ENCODE assay signal across 12 cellular contexts in the genomic region with DNA sequence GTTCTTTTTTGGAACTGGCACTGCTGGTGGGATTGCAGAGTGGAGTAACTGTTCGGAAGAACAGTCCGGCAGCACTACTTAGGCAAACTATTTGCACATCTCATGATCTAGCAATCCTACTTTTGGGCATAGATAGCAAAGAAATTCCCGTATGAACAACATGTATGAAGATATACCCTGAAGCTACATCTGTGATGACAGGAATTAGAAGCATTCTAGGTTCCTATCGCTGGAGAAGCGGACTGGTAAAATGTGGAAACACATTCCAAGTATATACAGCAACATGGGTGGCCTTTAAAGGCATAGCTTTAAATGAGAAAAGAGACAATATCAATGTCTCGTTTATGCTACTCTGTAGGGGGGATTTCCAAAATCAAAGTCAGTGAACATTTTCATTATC. TPM values are rescaled to one million over a fixed set of nuclear protein-coding genes. Genes with fewer than 3 reads are reported as not detected.
DNase-seq lines count a peak whose midpoint lies in the region; ATAC-seq, FAIRE-seq and TF ChIP-seq lines count a peak whose summit lies in the region.
"Had no signal": no experiment of that assay in that cellular context is flagged by ENCODE, and none has a peak within 500 bp of the region (broad histone marks: within the 10 kb centered on the region; RNA-seq: fewer than 3 reads in every experiment).

No MANE protein-coding gene starts in this region.

- CTCF ChIA-PET in K562 (lab: Yijun Ruan, JAX; ENCODE audit: low intra/inter-chr PET ratio): interaction anchor here (1.7 to 2.4 kb wide), 2 partner anchors 210 to 258 kb away, joined by 7 to 10 read pairs; no protein-coding TSS in a partner anchor

- peaks cover 59% of the 10 kb centered on the region for H3K36me3 Mint-ChIP-seq in GM23338 (ENCODE audit: low read depth)
- peaks cover 21% of the 10 kb centered on the region for H3K36me3 Mint-ChIP-seq in endothelial cell (ENCODE audit: low read depth, unreplicated experiment)

- H3K4me2 ChIP-seq in GM23338 (peak overlapping the region; percentile 56), K562 (ENCODE audit: insufficient read depth, low read length) (peak overlapping the region; percentile 83)

- 59% methylated on average over 6 of the region's 6 CpGs for WGBS in K562 (ENCODE audit: insufficient coverage, low coverage, missing lambda C conversion rate)
- WGBS in body of pancreas, 2 donors: 42 to 44% methylated on average over 6 of the region's 6 CpGs
- 69 to 72% methylated on average over 6 of the region's 6 CpGs for WGBS in thyroid gland, 2 donors

- H3K36me3 ChIP-seq in ACC112 (ENCODE audit: insufficient read depth, low read length) (peaks cover 13% of the 10 kb centered on the region), GM23338 (ENCODE audit: insufficient read depth) (peaks cover 35% of the 10 kb centered on the region), K562 (ENCODE audit: control insufficient read depth, insufficient read depth, low read length) (peaks cover 57% of the 10 kb centered on the region), mucosa of rectum (ENCODE audit: control insufficient read depth in 2 of 2, insufficient read depth in 2 of 2, low read length in 2 of 2) (peaks cover 21 to 23% of the 10 kb centered on the region in 2 donors), body of pancreas (replicated peaks in 1 of 2; ENCODE audit: insufficient read depth in 1 of 2, low read depth in 2 of 2) (peaks cover 0 to 18% of the 10 kb centered on the region in 2 donors), thyroid gland (peaks cover 15 to 17% of the 10 kb centered on the region in 2 donors)

- no peak for FAIRE-seq in K562 (lab: Jason Lieb, UNC)
- FAIRE-seq: TTC549 had no signal

- H3K27me3 Mint-ChIP-seq in GM23338 (ENCODE audit: insufficient read depth, low read depth, poor library complexity) (peaks cover 2% of the 10 kb centered on the region), endothelial cell (ENCODE audit: unreplicated experiment) (peaks cover 7% of the 10 kb centered on the region)

- BruUV-seq in K562 (replicated peaks; lab: Mats Ljungman, UMichigan): no TSS peak

- no peak for TF ChIP-seq EP300 in K562 (IDR thresholded peaks at IDR 0.05; ENCODE audit: low read length)

- H3K9me2 ChIP-seq in GM23338 (ENCODE audit: insufficient read depth): no peaks in the 10 kb centered on the region

- TF ChIP-seq CTCF in GM23338 (conservative IDR thresholded peaks at IDR 0.05; ENCODE audit: low read depth in 2 of 2): no peak
- TF ChIP-seq CTCF in K562 (IDR thresholded peaks at IDR 0.05 in 2 of 3, conservative IDR thresholded peaks at IDR 0.05 in 1 of 3; ENCODE audit: insufficient read depth in 2 of 3, low read depth in 1 of 3, low read length in 3 of 3): no peak
- TF ChIP-seq CTCF in body of pancreas (IDR thresholded peaks at IDR 0.05): no peak
- no peak for TF ChIP-seq CTCF in thyroid gland (IDR thresholded peaks at IDR 0.05)
- TF ChIP-seq CTCF in endothelial cell (IDR thresholded peaks at IDR 0.05; ENCODE audit: unreplicated experiment): no peak

- no peaks in the 10 kb centered on the region for H3K9me3 ChIP-seq in K562 (replicated peaks; ENCODE audit: control insufficient read depth, insufficient read depth, low read depth, low read length)
- H3K9me3 ChIP-seq in mucosa of rectum (ENCODE audit: control insufficient read depth in 2 of 2, low read length in 2 of 2): no peaks in the 10 kb centered on the region
- H3K9me3 ChIP-seq in body of pancreas: no peaks in the 10 kb centered on the region
- no peaks in the 10 kb centered on the region for H3K9me3 ChIP-seq in thyroid gland

- H3K4me1 ChIP-seq in ACC112 (ENCODE audit: control insufficient read depth, insufficient read depth, low read length, unreplicated experiment): peaks cover 14% of the 10 kb centered on the region
- H3K4me1 ChIP-seq in GM23338 (ENCODE audit: insufficient read depth): peaks cover 26% of the 10 kb centered on the region
- peaks cover 3 to 10% of the 10 kb centered on the region in 2 experiments; a peak in 4 of 5 replicates for H3K4me1 ChIP-seq in K562 (replicated peaks in 1 of 2; ENCODE audit: control insufficient read depth in 2 of 2, insufficient read depth in 2 of 2, low read length in 2 of 2)
- H3K4me1 ChIP-seq in mucosa of rectum (ENCODE audit: control insufficient read depth in 2 of 2, insufficient read depth in 2 of 2, low read length in 2 of 2): peaks cover 23 to 27% of the 10 kb centered on the region in 2 donors
- H3K4me1 ChIP-seq in body of pancreas: peaks cover 33% of the 10 kb centered on the region
- peaks cover 26 to 30% of the 10 kb centered on the region in 2 donors for H3K4me1 ChIP-seq in thyroid gland

- H3K4me1 Mint-ChIP-seq in GM23338 (peaks cover 25% of the 10 kb centered on the region), endothelial cell (ENCODE audit: unreplicated experiment) (peaks cover 32% of the 10 kb centered on the region)

- no peaks in the 10 kb centered on the region for H3K9me1 ChIP-seq in K562 (ENCODE audit: control insufficient read depth, insufficient read depth, low read length)

- no peaks in the 10 kb centered on the region for H3F3A ChIP-seq in GM23338 (replicated peaks; ENCODE audit: low read depth)

- H3K27ac ChIP-seq in ACC112 (ENCODE audit: low read depth, low read length) (no peak overlapping the region), GM23338 (ENCODE audit: low read depth) (no peak overlapping the region), K562 (ENCODE audit: extremely low read depth, low read depth, low read length) (peak overlapping the region; percentile 31; the same call in 2 of the 3 replicates), mucosa of rectum (ENCODE audit: low read depth in 2 of 2, low read length in 2 of 2) (no peak overlapping the region), body of pancreas (no peak overlapping the region), thyroid gland (no peak overlapping the region)
- H3K27ac ChIP-seq: epithelial cell of prostate had no signal

- in situ Hi-C loops in K562 (cut with MboI): loop anchor here (10.0 kb wide), 1 partner anchor 243 kb away; no protein-coding TSS in a partner anchor

- ATAC-seq in GM23338 (no peak), K562 (no peak), body of pancreas (no peak)

- H4K20me1 ChIP-seq in GM23338 (replicated peaks; ENCODE audit: insufficient read depth) (peaks cover 54% of the 10 kb centered on the region), K562 (replicated peaks; ENCODE audit: control insufficient read depth, insufficient read depth, low read length) (peaks cover 11% of the 10 kb centered on the region)

- POLR2A ChIA-PET in K562 (lab: Yijun Ruan, JAX): interaction anchor here (1.0 to 2.0 kb wide), 2 partner anchors 9 to 12 kb away, joined by 3 to 9 read pairs; no protein-coding TSS in a partner anchor

- no peaks in the 10 kb centered on the region for H3K27me3 ChIP-seq in ACC112 (ENCODE audit: insufficient read depth, low read length)
- no peaks in the 10 kb centered on the region for H3K27me3 ChIP-seq in GM23338 (ENCODE audit: insufficient read depth)
- H3K27me3 ChIP-seq in K562 (ENCODE audit: control insufficient read depth in 2 of 2, insufficient read depth in 2 of 2, low read length in 2 of 2): no peaks in the 10 kb centered on the region
- no peaks in the 10 kb centered on the region for H3K27me3 ChIP-seq in mucosa of rectum (ENCODE audit: control insufficient read depth in 2 of 2, insufficient read depth in 2 of 2, low read length in 2 of 2)
- no peaks in the 10 kb centered on the region for H3K27me3 ChIP-seq in body of pancreas
- no peaks in the 10 kb centered on the region for H3K27me3 ChIP-seq in thyroid gland

- H3K4me3 Mint-ChIP-seq in GM23338 (peak overlapping the region; percentile 70), endothelial cell (ENCODE audit: unreplicated experiment) (no peak overlapping the region)

- DNase-seq in GM23338 (ENCODE audit: low spot score): no peak
- no peak for DNase-seq in K562 (ENCODE audit: extremely low read depth in 1 of 4, low spot score in 3 of 4)
- DNase-seq in body of pancreas: no peak
- DNase-seq in thyroid gland: no peak
- DNase-seq in NCI-H2171 treated with DMSO at 0.1 percent for 48 hours (lab: John Stamatoyannopoulos, UW): no peak
- no peak for DNase-seq in endothelial cell (ENCODE audit: low spot score)
- DNase-seq: NCI-H1694 treated with DMSO at 0.1 percent for 48 hours; stimulated activated CD4-positive, alpha-beta T cell treated with anti-CD3 and anti-CD28 coated beads, Interleukin-12 subunit alpha, Interleukin-12 subunit beta, amount 100 ng/mL, for 4 hours had no signal

- TF ChIP-seq RAD21 in K562 (CRISPR knock-in tag; conservative IDR thresholded peaks at IDR 0.05 in 1 of 2, IDR thresholded peaks at IDR 0.05 in 1 of 2): no peak

- intact Hi-C loops in K562 (cut with micrococcal nuclease) (loop anchor here (5.0 to 10.0 kb wide), 2 partner anchors 173 to 785 kb away; no protein-coding TSS in a partner anchor), body of pancreas (cut with DNase I) (no loop called here), thyroid gland (cut with DNase I) (loop anchor here (10.0 kb wide), 1 partner anchor 217 kb away; a partner anchor contains a TSS)

- H3K4me3 ChIP-seq in ACC112 (ENCODE audit: low read depth, low read length): peak overlapping the region; percentile 83
- peak overlapping the region; percentile 13 for H3K4me3 ChIP-seq in GM23338
- peak overlapping the region; percentile 22; the same call in 1 of the 2 replicates for H3K4me3 ChIP-seq in K562
- peak overlapping the region in 1 of 2 donors; percentile 51 for H3K4me3 ChIP-seq in mucosa of rectum (ENCODE audit: low read length in 2 of 2)
- H3K4me3 ChIP-seq in body of pancreas: no peak overlapping the region
- H3K4me3 ChIP-seq in thyroid gland (replicated peaks in 1 of 3): no peak overlapping the region

- no peaks in the 10 kb centered on the region for H3K9me3 Mint-ChIP-seq in GM23338
- no peaks in the 10 kb centered on the region for H3K9me3 Mint-ChIP-seq in endothelial cell (ENCODE audit: unreplicated experiment)

- peak overlapping the region; percentile 21 for H2AFZ ChIP-seq in ACC112 (ENCODE audit: low read length, unreplicated experiment)
- no peak overlapping the region for H2AFZ ChIP-seq in GM23338
- no peak overlapping the region for H2AFZ ChIP-seq in K562 (ENCODE audit: low read depth, low read length)

- no peak for TF ChIP-seq POLR2A in K562 (conservative IDR thresholded peaks at IDR 0.05)
- TF ChIP-seq POLR2A in body of pancreas (IDR thresholded peaks at IDR 0.05): no peak
- TF ChIP-seq POLR2A in thyroid gland (IDR thresholded peaks at IDR 0.05): no peak

- H3K9ac ChIP-seq in K562 (ENCODE audit: insufficient read depth in 1 of 2, low read depth in 2 of 2, low read length in 2 of 2): peak overlapping the region in 1 of 2 experiments; percentile 97; a peak in 2 of 4 replicates
- H3K9ac ChIP-seq in mucosa of rectum (ENCODE audit: low read depth in 1 of 2, low read length in 2 of 2): peak overlapping the region; percentile 24 to 36

- H3K27ac Mint-ChIP-seq in GM23338 (no peak overlapping the region), endothelial cell (ENCODE audit: unreplicated experiment) (no peak overlapping the region)

- peaks cover 87% of the 10 kb centered on the region for H3K79me2 ChIP-seq in ACC112 (ENCODE audit: control insufficient read depth, insufficient read depth, low read length, unreplicated experiment)
- peaks cover 88% of the 10 kb centered on the region for H3K79me2 ChIP-seq in GM23338 (replicated peaks; ENCODE audit: insufficient read depth)
- peaks cover 91% of the 10 kb centered on the region for H3K79me2 ChIP-seq in K562 (ENCODE audit: control insufficient read depth, insufficient read depth, low read length)

RNA-seq across cellular contexts. Expression of a gene that starts 3.1 kb away (rescaled TPM):
- 42.8 and 46.3 TPM in 2 replicates for total RNA-seq in GM23338 (2014; rRNA removed; shearing (Covaris generic))
- polyA plus RNA-seq in GM23338 (2016; fragmentation: Nextera tagmentation; extraction: Ambion mirVana): 26.5 and 28.7 TPM in 2 replicates
- total RNA-seq in K562 (2011; cell fraction: chromatin; rRNA removed; ENCODE audit: low replicate concordance): 66.5 and 95.8 TPM in 2 replicates
- total RNA-seq in K562 (2011; cell fraction: nucleolus; rRNA removed): 40.5 and 45.7 TPM in 2 replicates
- total RNA-seq in K562 (2011; cell fraction: nucleoplasm; rRNA removed): 69.2 and 104 TPM in 2 replicates
- 69.3 and 76.5 TPM in 2 replicates for total RNA-seq in K562 (2014; rRNA removed)
- 67.8 and 77.4 TPM in 2 replicates for total RNA-seq in K562 (2014; rRNA removed; fragmentation: Illumina TruSeq; extraction: Trizol)
- total RNA-seq in K562 (2015; rRNA removed; fragmentation: Illumina TruSeq; extraction: Trizol): 62.8 and 71.8 TPM in 2 replicates
- total RNA-seq in K562 (2021): 77.5 and 82.8 TPM in 2 replicates
- 81.6 and 84.1 TPM in 2 replicates for polyA plus RNA-seq in K562 (2011; rRNA removed)
- 33.8 and 46.6 TPM in 2 replicates for polyA plus RNA-seq in K562 (2011; cell fraction: cytosol; rRNA removed)
- polyA plus RNA-seq in K562 (2011; cell fraction: nucleus; rRNA removed): 68.6 and 69.7 TPM in 2 replicates
- 36.6 and 44.9 TPM in 2 replicates for polyA plus RNA-seq in K562 (2012)
- polyA plus RNA-seq in K562 (2014; fragmentation: Illumina TruSeq; extraction: Trizol): 58.0 and 68.3 TPM in 2 replicates
- polyA plus RNA-seq in K562 (2014; fragmentation: Nextera tagmentation; extraction: Ambion mirVana): 10 to 100 TPM; 20.5 to 23.8 TPM
- 48.8 and 49.5 TPM in 2 replicates for polyA plus RNA-seq in K562 (2014; rRNA removed)
- polyA minus RNA-seq in K562 (2011; rRNA and poly(A)+ RNA removed): 77.5 and 80.3 TPM in 2 replicates
- 53.7 and 54.0 TPM in 2 replicates for polyA minus RNA-seq in K562 (2011; cell fraction: cytosol; rRNA and poly(A)+ RNA removed)
- polyA minus RNA-seq in K562 (2011; cell fraction: nucleus; rRNA and poly(A)+ RNA removed): 35.4 and 53.0 TPM in 2 replicates
- total RNA-seq in body of pancreas: 10 to 100 TPM; 10.9 to 15.6 TPM
- total RNA-seq in thyroid gland: 10 to 100 TPM; 26.2 to 79.1 (median 42.9) TPM
- total RNA-seq in endothelial cell (ENCODE audit: unreplicated experiment): 34.2 TPM

RNA-seq across cellular contexts. Expression of a gene that starts 3.3 kb away (rescaled TPM):
- total RNA-seq in GM23338 (2014; rRNA removed; shearing (Covaris generic)): 40.9 and 45.8 TPM in 2 replicates
- polyA plus RNA-seq in GM23338 (2016; fragmentation: Nextera tagmentation; extraction: Ambion mirVana) (18.7 and 24.4 TPM in 2 replicates), K562 (2011; rRNA removed) (62.8 and 102 TPM in 2 replicates), K562 (2014; fragmentation: Illumina TruSeq; extraction: Trizol) (62.8 and 65.3 TPM in 2 replicates), K562 (2014; fragmentation: Nextera tagmentation; extraction: Ambion mirVana) (10 to 100 TPM; 25.6 to 30.5 TPM), K562 (2014; rRNA removed) (55.6 and 63.4 TPM in 2 replicates)
- 53.0 and 175 TPM in 2 replicates for total RNA-seq in K562 (2011; cell fraction: chromatin; rRNA removed; ENCODE audit: low replicate concordance)
- total RNA-seq in K562 (2011; cell fraction: nucleolus; rRNA removed): 22.2 and 24.9 TPM in 2 replicates
- total RNA-seq in K562 (2011; cell fraction: nucleoplasm; rRNA removed): 39.8 and 43.6 TPM in 2 replicates
- total RNA-seq in K562 (2014; rRNA removed) (53.0 and 56.6 TPM in 2 replicates), K562 (2014; rRNA removed; fragmentation: Illumina TruSeq; extraction: Trizol) (102 and 119 TPM in 2 replicates), K562 (2015; rRNA removed; fragmentation: Illumina TruSeq; extraction: Trizol) (74.8 and 76.7 TPM in 2 replicates), K562 (2021) (72.9 and 73.4 TPM in 2 replicates), body of pancreas (under 1 TPM; 0.26 to 0.33 TPM), thyroid gland (1 to 10 TPM in 1 of 4 donors, under 1 TPM in 2, not detected in 1; 0.56 to 1.3 (median 0.92) TPM), endothelial cell (ENCODE audit: unreplicated experiment) (7.1 TPM)
- 12.7 and 24.5 TPM in 2 replicates for polyA plus RNA-seq in K562 (2011; cell fraction: cytosol; rRNA removed)
- 43.1 and 68.4 TPM in 2 replicates for polyA plus RNA-seq in K562 (2011; cell fraction: nucleus; rRNA removed)
- polyA plus RNA-seq in K562 (2012): 50.5 and 51.2 TPM in 2 replicates
- 122 and 127 TPM in 2 replicates for polyA minus RNA-seq in K562 (2011; rRNA and poly(A)+ RNA removed)
- polyA minus RNA-seq in K562 (2011; cell fraction: cytosol; rRNA and poly(A)+ RNA removed): 23.3 and 38.6 TPM in 2 replicates
- 47.9 and 83.9 TPM in 2 replicates for polyA minus RNA-seq in K562 (2011; cell fraction: nucleus; rRNA and poly(A)+ RNA removed)

RNA-seq across cellular contexts. Expression of a gene that starts 26.0 kb away (rescaled TPM):
- 0.31 and 0.49 TPM in 2 replicates for total RNA-seq in GM23338 (2014; rRNA removed; shearing (Covaris generic))
- polyA plus RNA-seq in GM23338 (2016; fragmentation: Nextera tagmentation; extraction: Ambion mirVana) (0.11 and 0.19 TPM in 2 replicates), K562 (2011; rRNA removed) (not detected in 2 replicates), K562 (2014; fragmentation: Illumina TruSeq; extraction: Trizol) (not detected in 2 replicates), K562 (2014; fragmentation: Nextera tagmentation; extraction: Ambion mirVana) (not detected), K562 (2014; rRNA removed) (not detected in 2 replicates)
- not detected in 2 replicates for total RNA-seq in K562 (2011; cell fraction: chromatin; rRNA removed; ENCODE audit: low replicate concordance)
- not detected in 2 replicates for total RNA-seq in K562 (2011; cell fraction: nucleolus; rRNA removed)
- not detected in 2 replicates for total RNA-seq in K562 (2011; cell fraction: nucleoplasm; rRNA removed)
- total RNA-seq in K562 (2014; rRNA removed) (0.04 TPM in 1 of 2 replicates, not detected in the other), K562 (2014; rRNA removed; fragmentation: Illumina TruSeq; extraction: Trizol) (not detected in 2 replicates), K562 (2015; rRNA removed; fragmentation: Illumina TruSeq; extraction: Trizol) (not detected in 2 replicates), K562 (2021) (not detected in 2 replicates), body of pancreas (not detected), thyroid gland (not detected), endothelial cell (ENCODE audit: unreplicated experiment) (0.08 TPM)
- polyA plus RNA-seq in K562 (2011; cell fraction: cytosol; rRNA removed): not detected in 2 replicates
- polyA plus RNA-seq in K562 (2011; cell fraction: nucleus; rRNA removed): not detected in 2 replicates
- not detected in 2 replicates for polyA plus RNA-seq in K562 (2012)
- polyA minus RNA-seq in K562 (2011; rRNA and poly(A)+ RNA removed): not detected in 2 replicates
- polyA minus RNA-seq in K562 (2011; cell fraction: cytosol; rRNA and poly(A)+ RNA removed): not detected in 2 replicates
- not detected in 2 replicates for polyA minus RNA-seq in K562 (2011; cell fraction: nucleus; rRNA and poly(A)+ RNA removed)

Comparison
In these comparisons a context has a peak if more than half of its experiments do, and no peak if none do; other contexts are left out.
1. H3K4me3 ChIP-seq: peak in ACC112 (single experiment), GM23338 (single experiment) and K562 (single experiment); none in body of pancreas (0 of 2) and thyroid gland (0 of 3).